In the genomic region with DNA sequence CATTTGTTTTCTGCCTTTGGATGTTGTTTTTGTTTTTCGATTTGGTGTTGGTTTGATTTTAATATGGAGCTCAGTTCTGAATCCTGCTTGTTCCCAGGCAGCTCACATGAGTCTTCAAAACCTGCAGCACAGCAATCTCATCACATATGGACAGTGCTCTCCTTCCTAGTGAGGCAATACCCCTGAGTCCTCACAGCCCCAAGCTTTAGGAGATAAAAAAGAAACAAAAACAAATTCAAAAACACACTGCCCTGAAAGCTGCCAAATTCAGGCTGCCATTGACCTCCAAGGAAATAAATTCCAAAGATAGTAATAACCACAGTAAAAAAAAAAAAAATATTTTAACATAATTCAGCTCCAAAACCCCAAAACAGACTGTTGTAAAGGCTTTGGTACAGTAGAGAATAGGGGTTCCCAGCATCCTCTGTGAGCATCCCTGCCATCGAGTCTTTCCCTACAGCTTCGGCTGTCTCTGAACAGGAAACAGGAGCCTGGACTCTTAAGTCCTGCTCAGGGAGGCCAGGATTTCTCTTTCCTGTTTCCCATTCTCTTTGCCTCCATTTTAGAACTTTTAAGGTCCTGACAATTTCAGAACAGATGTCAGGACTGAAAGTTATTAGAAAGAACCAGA, we compare ENCODE assay signal across 25 cellular contexts. TPM values are rescaled to one million over a fixed set of nuclear protein-coding genes. Genes with fewer than 3 reads are reported as not detected.
DNase-seq lines count a peak whose midpoint lies in the region; ATAC-seq, FAIRE-seq and TF ChIP-seq lines count a peak whose summit lies in the region.
"Had no signal": no experiment of that assay in that cellular context is flagged by ENCODE, and none has a peak within 500 bp of the region (broad histone marks: within the 10 kb centered on the region; RNA-seq: fewer than 3 reads in every experiment).

No MANE protein-coding gene starts in this region.

- DNase-seq in stimulated activated naive CD8-positive, alpha-beta T cell treated with anti-CD3 and anti-CD28 coated beads, Interleukin-15, amount 100 ng/mL, for 72 hours, result no peak
- DNase-seq in H1 (ENCODE audit: low read depth in 1 of 2, low spot score in 2 of 2) (no peak), left cardiac atrium (no peak), aorta (no peak), G401 (ENCODE audit: low spot score) (no peak), RPMI8226 (no peak)
- DNase-seq: activated CD8-positive, alpha-beta T cell treated with anti-CD3 and anti-CD28 coated beads for 36 hours; activated naive CD4-positive, alpha-beta T cell treated with anti-CD3 and anti-CD28 coated beads, Interleukin-2, amount 50 U/mL, for 16 hours; CD4-positive, alpha-beta T cell; DMS53; foreskin keratinocyte; KG1; kidney glomerular epithelial cell; mesendoderm; natural killer cell; NCI-H187 treated with DMSO at 0.1 percent for 48 hours; NCI-H446 treated with DMSO at 0.1 percent for 48 hours; stimulated activated CD4-positive, alpha-beta T cell treated with anti-CD3 and anti-CD28 coated beads, Interleukin-2, amount 100 ng/mL, for 24 hours; stimulated activated naive CD4-positive, alpha-beta T cell; T1000; upper lobe of left lung had no signal

- no peak overlapping the region for H3K14ac ChIP-seq in H1 (ENCODE audit: insufficient read length)

- no peak overlapping the region for H3K9ac ChIP-seq in H1 (replicated peaks in 1 of 4; ENCODE audit: extremely low read depth in 1 of 4, low read depth in 3 of 4, low read length in 3 of 4)

- no peak overlapping the region for H3K18ac ChIP-seq in H1 (ENCODE audit: extremely low read depth, low read length)

- TF ChIP-seq EP300 in H1 (IDR thresholded peaks at IDR 0.05; ENCODE audit: borderline replicate concordance in 1 of 2, low read depth in 2 of 2, low read length in 2 of 2), result no peak

- H3K27ac Mint-ChIP-seq in stimulated activated naive CD8-positive, alpha-beta T cell treated with anti-CD3 and anti-CD28 coated beads, Interleukin-15, Interleukin-2, amounts not matched to agents 100 ng/mL and 50 ng/mL, for 24 hours, result peak overlapping the region; percentile 56
- no peak overlapping the region for H3K27ac Mint-ChIP-seq in stimulated activated naive CD8-positive, alpha-beta T cell treated with anti-CD3 and anti-CD28 coated beads, Interleukin-15, amount 100 ng/mL, for 72 hours
- H3K27ac Mint-ChIP-seq: activated CD8-positive, alpha-beta T cell treated with anti-CD3 and anti-CD28 coated beads for 36 hours; CD4-positive, alpha-beta T cell; natural killer cell had no signal

- no peaks in the 10 kb centered on the region for H3K36me3 ChIP-seq in H1 (ENCODE audit: control insufficient read depth in 2 of 4, insufficient read depth in 4 of 4, low read length in 3 of 4)
- no peaks in the 10 kb centered on the region for H3K36me3 ChIP-seq in aorta (ENCODE audit: control insufficient read depth in 1 of 2, insufficient read depth in 2 of 2, low read length in 1 of 2)
- H3K36me3 ChIP-seq: upper lobe of left lung had no signal

- POLR2A ChIA-PET in H1 (lab: Charles Lee; ENCODE audit: partially characterized antibody), result interaction anchor here (1.5 kb wide), 1 partner anchor 15 kb away, joined by 6 read pairs; a partner anchor contains a TSS

- no peak overlapping the region for H2BK20ac ChIP-seq in H1 (ENCODE audit: low read length)

- 89% methylated on average over 3 of the region's 3 CpGs; no CpG with 5 or more reads in 1 of the 2 experiments for WGBS in H1 (ENCODE audit: extremely low coverage in 1 of 2, insufficient coverage in 1 of 2, insufficient read length in 1 of 2, insufficient replicate concordance in 2 of 2, low coverage in 1 of 2, low lambda C conversion rate in 2 of 2, missing lambda C conversion rate in 1 of 2), 2 experiments
- 49 to 57% methylated on average over 3 of the region's 3 CpGs for WGBS in aorta, 2 donors

- TF ChIP-seq RAD21 in H1 (IDR thresholded peaks at IDR 0.05 in 1 of 2, conservative IDR thresholded peaks at IDR 0.05 in 1 of 2; ENCODE audit: low read depth in 2 of 2, low read length in 2 of 2), result no peak

- no peak overlapping the region for H4K91ac ChIP-seq in H1 (replicated peaks; ENCODE audit: insufficient read length, low read length)

- no peak overlapping the region for H4K5ac ChIP-seq in H1 (ENCODE audit: insufficient read length, low read depth, low read length)

- H3K9me3 Mint-ChIP-seq in stimulated activated naive CD8-positive, alpha-beta T cell treated with anti-CD3 and anti-CD28 coated beads, Interleukin-15, Interleukin-2, amounts not matched to agents 100 ng/mL and 50 ng/mL, for 24 hours, result no peaks in the 10 kb centered on the region
- no peaks in the 10 kb centered on the region for H3K9me3 Mint-ChIP-seq in stimulated activated naive CD8-positive, alpha-beta T cell treated with anti-CD3 and anti-CD28 coated beads, Interleukin-15, amount 100 ng/mL, for 72 hours
- H3K9me3 Mint-ChIP-seq: activated CD8-positive, alpha-beta T cell treated with anti-CD3 and anti-CD28 coated beads for 36 hours; CD4-positive, alpha-beta T cell; natural killer cell had no signal

- no peak overlapping the region for H2AFZ ChIP-seq in H1 (ENCODE audit: low read length)

- no peak overlapping the region for H3K4me2 ChIP-seq in H1 (ENCODE audit: insufficient read depth in 1 of 2, low read depth in 2 of 2, low read length in 2 of 2)

- no peak overlapping the region for H2BK12ac ChIP-seq in H1 (ENCODE audit: low read depth, low read length)

- H3K4me1 ChIP-seq in H1 (replicated peaks in 1 of 4; ENCODE audit: control insufficient read depth in 3 of 4, insufficient read depth in 4 of 4, low read length in 3 of 4), result no peaks in the 10 kb centered on the region; a peak in 1 of 7 replicates
- peaks cover 0 to 2% of the 10 kb centered on the region in 2 donors for H3K4me1 ChIP-seq in aorta (ENCODE audit: control insufficient read depth in 1 of 2, insufficient read depth in 2 of 2, low read length in 2 of 2)

- intact Hi-C loops in left cardiac atrium (cut with DNase I), result no loop called here
- intact Hi-C loops in aorta (cut with DNase I), result no loop called here

- no peaks in the 10 kb centered on the region for H3K79me2 ChIP-seq in H1 (ENCODE audit: control insufficient read depth in 1 of 2, insufficient read depth in 2 of 2, low read length in 2 of 2)

- no peaks in the 10 kb centered on the region for H4K20me1 ChIP-seq in H1 (replicated peaks in 1 of 2; ENCODE audit: control insufficient read depth in 1 of 2, insufficient read depth in 2 of 2, low read length in 2 of 2)

- in situ Hi-C loops in G401 (cut with HindIII; ENCODE audit: low sequenced_read_pairs), result no loop called here

- H3K27me3 Mint-ChIP-seq in stimulated activated naive CD8-positive, alpha-beta T cell treated with anti-CD3 and anti-CD28 coated beads, Interleukin-15, Interleukin-2, amounts not matched to agents 100 ng/mL and 50 ng/mL, for 24 hours, result peaks cover 4% of the 10 kb centered on the region
- H3K27me3 Mint-ChIP-seq in stimulated activated naive CD8-positive, alpha-beta T cell treated with anti-CD3 and anti-CD28 coated beads, Interleukin-15, amount 100 ng/mL, for 72 hours, result peaks cover 8% of the 10 kb centered on the region

- CTCF ChIA-PET in H1 (lab: Charles Lee; ENCODE audit: partially characterized antibody), result interaction anchor here (0.7 to 2.3 kb wide), 3 partner anchors 12 to 56 kb away, joined by 3 to 8 read pairs (median 3); no protein-coding TSS in a partner anchor

- no peak overlapping the region for H3K56ac ChIP-seq in H1 (replicated peaks; ENCODE audit: insufficient read length, low read depth, low read length)

- peak overlapping the region; percentile 32 for H3K23ac ChIP-seq in H1 (ENCODE audit: insufficient read length)

- H2BK120ac ChIP-seq in H1 (replicated peaks; ENCODE audit: low read depth, low read length), result no peak overlapping the region

- no peak overlapping the region for H2BK5ac ChIP-seq in H1 (ENCODE audit: low read depth, low read length)

- FAIRE-seq in H1 (lab: Jason Lieb, UNC), result no peak
- FAIRE-seq: GM12892, H54 had no signal

- H3K27me3 ChIP-seq in H1 (replicated peaks in 1 of 4; ENCODE audit: control insufficient read depth in 3 of 4, extremely low read depth in 1 of 4, insufficient read depth in 3 of 4, low read length in 3 of 4) (no peaks in the 10 kb centered on the region; a peak in 1 of 7 replicates), aorta (ENCODE audit: control insufficient read depth in 1 of 2, insufficient read depth in 2 of 2, low read length in 1 of 2) (no peaks in the 10 kb centered on the region)
- H3K27me3 ChIP-seq: foreskin keratinocyte, upper lobe of left lung had no signal

- no peak overlapping the region for H2AK5ac ChIP-seq in H1 (ENCODE audit: low read depth, low read length)

- H3K4ac ChIP-seq in H1 (replicated peaks; ENCODE audit: insufficient read length, low read depth, low read length), result no peak overlapping the region

- no peak overlapping the region for H3K4me3 ChIP-seq in H1 (ENCODE audit: extremely low read depth in 1 of 4, insufficient read depth in 2 of 4, low read depth in 3 of 4, low read length in 4 of 4)
- H3K4me3 ChIP-seq in aorta (ENCODE audit: low read length in 2 of 2), result no peak overlapping the region
- H3K4me3 ChIP-seq: upper lobe of left lung had no signal

- H3K4me1 Mint-ChIP-seq in stimulated activated naive CD8-positive, alpha-beta T cell treated with anti-CD3 and anti-CD28 coated beads, Interleukin-15, Interleukin-2, amounts not matched to agents 100 ng/mL and 50 ng/mL, for 24 hours (ENCODE audit: low read depth), result peaks cover 35% of the 10 kb centered on the region
- peaks cover 15% of the 10 kb centered on the region for H3K4me1 Mint-ChIP-seq in stimulated activated naive CD8-positive, alpha-beta T cell treated with anti-CD3 and anti-CD28 coated beads, Interleukin-15, amount 100 ng/mL, for 72 hours
- H3K4me1 Mint-ChIP-seq: natural killer cell had no signal

- TF ChIP-seq POLR2A in H1 (IDR thresholded peaks at IDR 0.05; ENCODE audit: control extremely low read depth in 1 of 2, low read depth in 2 of 2, low read length in 2 of 2), result no peak

- H3K27ac ChIP-seq in H1 (ENCODE audit: low read depth, low read length) (no peak overlapping the region), aorta (ENCODE audit: low read depth in 1 of 2, low read length in 2 of 2) (no peak overlapping the region)
- H3K27ac ChIP-seq: foreskin keratinocyte, upper lobe of left lung had no signal

- no peak for ATAC-seq in stimulated activated naive CD8-positive, alpha-beta T cell treated with anti-CD3 and anti-CD28 coated beads, Interleukin-15, amount 100 ng/mL, for 72 hours
- peak; percentile 57 to 69 for ATAC-seq in left cardiac atrium
- peak; percentile 53 for ATAC-seq in aorta (ENCODE audit: low FRiP score)
- no peak for ATAC-seq in HG03095 (IDR thresholded peaks at IDR 0.05; ENCODE audit: unreplicated experiment)
- ATAC-seq: activated CD8-positive, alpha-beta T cell treated with anti-CD3 and anti-CD28 coated beads for 36 hours; foreskin keratinocyte; natural killer cell had no signal

- no peak overlapping the region for H4K8ac ChIP-seq in H1 (ENCODE audit: extremely low read depth, insufficient read depth, low read length)

- no peaks in the 10 kb centered on the region for H3K23me2 ChIP-seq in H1 (ENCODE audit: low read depth, low read length)

- H3K4me3 Mint-ChIP-seq in stimulated activated naive CD8-positive, alpha-beta T cell treated with anti-CD3 and anti-CD28 coated beads, Interleukin-15, Interleukin-2, amounts not matched to agents 100 ng/mL and 50 ng/mL, for 24 hours, result no peak overlapping the region
- no peak overlapping the region for H3K4me3 Mint-ChIP-seq in stimulated activated naive CD8-positive, alpha-beta T cell treated with anti-CD3 and anti-CD28 coated beads, Interleukin-15, amount 100 ng/mL, for 72 hours
- H3K4me3 Mint-ChIP-seq: activated CD8-positive, alpha-beta T cell treated with anti-CD3 and anti-CD28 coated beads for 36 hours; CD4-positive, alpha-beta T cell; natural killer cell had no signal

- no peak for TF ChIP-seq CTCF in H1 (IDR thresholded peaks at IDR 0.05; ENCODE audit: control extremely low read depth in 1 of 3, insufficient read depth in 1 of 3, low read depth in 1 of 3, low read length in 3 of 3)

- no peaks in the 10 kb centered on the region for H3K36me3 Mint-ChIP-seq in stimulated activated naive CD8-positive, alpha-beta T cell treated with anti-CD3 and anti-CD28 coated beads, Interleukin-15, Interleukin-2, amounts not matched to agents 100 ng/mL and 50 ng/mL, for 24 hours (ENCODE audit: low read depth)
- H3K36me3 Mint-ChIP-seq: natural killer cell had no signal

- H3K9me3 ChIP-seq in H1 (ENCODE audit: insufficient read depth in 2 of 2, low read depth in 1 of 2, low read length in 1 of 2) (no peaks in the 10 kb centered on the region), aorta (ENCODE audit: control insufficient read depth, low read length) (no peaks in the 10 kb centered on the region)
- H3K9me3 ChIP-seq: upper lobe of left lung had no signal

- H3K79me1 ChIP-seq in H1 (ENCODE audit: low read depth, low read length), result no peaks in the 10 kb centered on the region

- no peak overlapping the region for H2BK15ac ChIP-seq in H1 (ENCODE audit: low read length)

RNA-seq across cellular contexts. Expression of a gene that starts 14.7 kb away (rescaled TPM):
- total RNA-seq in H1 (2021; fragmentation: NEBNext Ultra II Directional; extraction: Animal tissue kit (Norgen Biotek cat#: 25700)), result 85.1 and 92.1 TPM in 2 replicates
- 20.2 and 31.0 TPM in 2 replicates for polyA plus RNA-seq in H1 (2011; rRNA removed)
- polyA plus RNA-seq in H1 (2011; cell fraction: cytosol; rRNA removed), result 29.7 TPM
- polyA plus RNA-seq in H1 (2011; cell fraction: nucleus; rRNA removed), result 35.4 TPM
- polyA plus RNA-seq in H1 (2012, experiment 1 of 2), result 31.0 to 46.1 TPM (median 39.0 TPM) in 4 replicates
- 2.5 TPM for polyA plus RNA-seq in H1 (2012, experiment 2 of 2)
- polyA plus RNA-seq in H1 (2013, experiment 1 of 2), result 28.3 TPM
- 28.7 TPM for polyA plus RNA-seq in H1 (2013, experiment 2 of 2)
- polyA minus RNA-seq in H1 (2011; rRNA and poly(A)+ RNA removed), result 119 and 166 TPM in 2 replicates
- polyA minus RNA-seq in H1 (2011; cell fraction: cytosol; rRNA and poly(A)+ RNA removed), result 54.6 TPM
- polyA minus RNA-seq in H1 (2011; cell fraction: nucleus; rRNA and poly(A)+ RNA removed), result 158 TPM
- 10 to 100 TPM; 42.9 to 49.0 TPM for total RNA-seq in left cardiac atrium
- 10 to 100 TPM; 79.1 to 97.6 TPM for total RNA-seq in aorta
- 10 to 100 TPM; 16.2 to 25.4 TPM for polyA plus RNA-seq in aorta
- 88.2 and 108 TPM in 2 replicates for total RNA-seq in G401 (2014; rRNA removed; shearing (Covaris generic))

Comparison
In these comparisons a context has a peak if more than half of its experiments do, and no peak if none do; other contexts are left out.
1. ATAC-seq: peak in left cardiac atrium (2 of 2) and aorta (single experiment); none in stimulated activated naive CD8-positive, alpha-beta T cell treated with anti-CD3 and anti-CD28 coated beads, Interleukin-15, amount 100 ng/mL, for 72 hours (single experiment) and HG03095 (single experiment).